In the genomic region with DNA sequence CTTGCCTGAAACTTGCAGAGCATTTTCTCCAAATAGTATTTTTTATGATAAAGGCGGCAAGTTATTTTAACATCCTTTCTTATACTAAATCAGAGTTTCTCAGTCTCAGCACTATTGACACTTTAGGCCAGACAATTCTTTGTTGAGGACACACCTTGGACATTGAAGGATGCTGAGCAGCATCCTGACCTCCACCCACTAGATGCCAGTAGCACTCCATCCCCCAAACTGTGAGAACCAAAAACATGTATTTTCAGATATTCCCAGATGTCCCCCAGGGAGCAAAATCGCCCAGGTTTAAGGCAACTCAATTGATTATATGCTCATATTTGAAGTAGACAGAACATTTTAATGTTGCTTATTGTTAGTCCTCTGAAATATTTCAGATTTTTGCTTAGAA, we compare ENCODE assay signal across 3 cellular contexts.
TF ChIP-seq lines count a peak whose summit lies in the region.

No MANE protein-coding gene starts in this region.

TF ChIP-seq in SK-N-SH, 30 proteins besides CTCF, POLR2A, EP300 and RAD21:
- TF ChIP-seq NFIC (IDR thresholded peaks at IDR 0.05; ENCODE audit: borderline replicate concordance) (no peak), TAF1 (IDR thresholded peaks at IDR 0.05; ENCODE audit: borderline replicate concordance, low read depth, low read length) (no peak), GATA2 (CRISPR knock-in tag; IDR thresholded peaks at IDR 0.05) (no peak), GABPA (IDR thresholded peaks at IDR 0.05; ENCODE audit: low read depth) (no peak), RCOR1 (IDR thresholded peaks at IDR 0.05; ENCODE audit: low read length) (no peak), FOSL2 (IDR thresholded peaks at IDR 0.05; ENCODE audit: borderline replicate concordance, low read depth) (no peak), FOXJ3 (CRISPR knock-in tag; IDR thresholded peaks at IDR 0.05) (no peak), POLR2AphosphoS5 (IDR thresholded peaks at IDR 0.05; ENCODE audit: low read depth, low read length) (no peak), YY1 (IDR thresholded peaks at IDR 0.05; ENCODE audit: low read depth) (no peak), MEF2A (IDR thresholded peaks at IDR 0.05; ENCODE audit: borderline replicate concordance, low read depth) (no peak), MXI1 (IDR thresholded peaks at IDR 0.05; ENCODE audit: low read depth, low read length) (no peak), RXRA (IDR thresholded peaks at IDR 0.05; ENCODE audit: borderline replicate concordance, low read depth) (no peak), ELF1 (IDR thresholded peaks at IDR 0.05) (no peak)
- TF ChIP-seq, protein P1, sequence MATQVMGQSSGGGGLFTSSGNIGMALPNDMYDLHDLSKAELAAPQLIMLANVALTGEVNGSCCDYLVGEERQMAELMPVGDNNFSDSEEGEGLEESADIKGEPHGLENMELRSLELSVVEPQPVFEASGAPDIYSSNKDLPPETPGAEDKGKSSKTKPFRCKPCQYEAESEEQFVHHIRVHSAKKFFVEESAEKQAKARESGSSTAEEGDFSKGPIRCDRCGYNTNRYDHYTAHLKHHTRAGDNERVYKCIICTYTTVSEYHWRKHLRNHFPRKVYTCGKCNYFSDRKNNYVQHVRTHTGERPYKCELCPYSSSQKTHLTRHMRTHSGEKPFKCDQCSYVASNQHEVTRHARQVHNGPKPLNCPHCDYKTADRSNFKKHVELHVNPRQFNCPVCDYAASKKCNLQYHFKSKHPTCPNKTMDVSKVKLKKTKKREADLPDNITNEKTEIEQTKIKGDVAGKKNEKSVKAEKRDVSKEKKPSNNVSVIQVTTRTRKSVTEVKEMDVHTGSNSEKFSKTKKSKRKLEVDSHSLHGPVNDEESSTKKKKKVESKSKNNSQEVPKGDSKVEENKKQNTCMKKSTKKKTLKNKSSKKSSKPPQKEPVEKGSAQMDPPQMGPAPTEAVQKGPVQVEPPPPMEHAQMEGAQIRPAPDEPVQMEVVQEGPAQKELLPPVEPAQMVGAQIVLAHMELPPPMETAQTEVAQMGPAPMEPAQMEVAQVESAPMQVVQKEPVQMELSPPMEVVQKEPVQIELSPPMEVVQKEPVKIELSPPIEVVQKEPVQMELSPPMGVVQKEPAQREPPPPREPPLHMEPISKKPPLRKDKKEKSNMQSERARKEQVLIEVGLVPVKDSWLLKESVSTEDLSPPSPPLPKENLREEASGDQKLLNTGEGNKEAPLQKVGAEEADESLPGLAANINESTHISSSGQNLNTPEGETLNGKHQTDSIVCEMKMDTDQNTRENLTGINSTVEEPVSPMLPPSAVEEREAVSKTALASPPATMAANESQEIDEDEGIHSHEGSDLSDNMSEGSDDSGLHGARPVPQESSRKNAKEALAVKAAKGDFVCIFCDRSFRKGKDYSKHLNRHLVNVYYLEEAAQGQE (IDR thresholded peaks at IDR 0.05; ENCODE audit: low read depth, low read length): no peak
- TF ChIP-seq, protein P2, sequence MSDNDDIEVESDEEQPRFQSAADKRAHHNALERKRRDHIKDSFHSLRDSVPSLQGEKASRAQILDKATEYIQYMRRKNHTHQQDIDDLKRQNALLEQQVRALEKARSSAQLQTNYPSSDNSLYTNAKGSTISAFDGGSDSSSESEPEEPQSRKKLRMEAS (IDR thresholded peaks at IDR 0.05; ENCODE audit: low read depth): no peak

TF ChIP-seq in SK-N-SH treated with all-trans-retinoic acid at 6 μM for 48 hours, 23 proteins besides CTCF, POLR2A, EP300 and RAD21:
- TF ChIP-seq OSR1 (CRISPR knock-in tag; IDR thresholded peaks at IDR 0.05) (no peak), ZNF70 (CRISPR knock-in tag; IDR thresholded peaks at IDR 0.05) (no peak), SNAI2 (CRISPR knock-in tag; IDR thresholded peaks at IDR 0.05) (no peak), CSDC2 (CRISPR knock-in tag; IDR thresholded peaks at IDR 0.05) (no peak), BACH2 (CRISPR knock-in tag; IDR thresholded peaks at IDR 0.05; ENCODE audit: borderline replicate concordance) (no peak)

TF ChIP-seq in GM12878, 131 proteins besides CTCF, POLR2A, EP300 and RAD21:
- TF ChIP-seq, protein P3, sequence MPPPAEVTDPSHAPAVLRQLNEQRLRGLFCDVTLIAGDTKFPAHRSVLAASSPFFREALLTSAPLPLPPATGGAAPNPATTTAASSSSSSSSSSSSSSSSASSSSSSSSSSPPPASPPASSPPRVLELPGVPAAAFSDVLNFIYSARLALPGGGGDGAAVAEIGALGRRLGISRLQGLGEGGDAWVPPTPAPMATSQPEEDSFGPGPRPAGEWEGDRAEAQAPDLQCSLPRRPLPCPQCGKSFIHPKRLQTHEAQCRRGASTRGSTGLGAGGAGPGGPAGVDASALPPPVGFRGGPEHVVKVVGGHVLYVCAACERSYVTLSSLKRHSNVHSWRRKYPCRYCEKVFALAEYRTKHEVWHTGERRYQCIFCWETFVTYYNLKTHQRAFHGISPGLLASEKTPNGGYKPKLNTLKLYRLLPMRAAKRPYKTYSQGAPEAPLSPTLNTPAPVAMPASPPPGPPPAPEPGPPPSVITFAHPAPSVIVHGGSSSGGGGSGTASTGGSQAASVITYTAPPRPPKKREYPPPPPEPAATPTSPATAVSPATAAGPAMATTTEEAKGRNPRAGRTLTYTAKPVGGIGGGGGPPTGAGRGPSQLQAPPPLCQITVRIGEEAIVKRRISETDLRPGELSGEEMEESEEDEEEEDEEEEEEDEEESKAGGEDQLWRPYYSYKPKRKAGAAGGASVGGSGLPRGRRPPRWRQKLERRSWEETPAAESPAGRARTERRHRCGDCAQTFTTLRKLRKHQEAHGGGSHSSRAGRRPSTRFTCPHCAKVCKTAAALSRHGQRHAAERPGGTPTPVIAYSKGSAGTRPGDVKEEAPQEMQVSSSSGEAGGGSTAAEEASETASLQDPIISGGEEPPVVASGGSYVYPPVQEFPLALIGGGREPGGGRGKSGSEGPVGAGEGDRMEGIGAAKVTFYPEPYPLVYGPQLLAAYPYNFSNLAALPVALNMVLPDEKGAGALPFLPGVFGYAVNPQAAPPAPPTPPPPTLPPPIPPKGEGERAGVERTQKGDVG (CRISPR knock-in tag; IDR thresholded peaks at IDR 0.05): no peak
- TF ChIP-seq, protein P4, sequence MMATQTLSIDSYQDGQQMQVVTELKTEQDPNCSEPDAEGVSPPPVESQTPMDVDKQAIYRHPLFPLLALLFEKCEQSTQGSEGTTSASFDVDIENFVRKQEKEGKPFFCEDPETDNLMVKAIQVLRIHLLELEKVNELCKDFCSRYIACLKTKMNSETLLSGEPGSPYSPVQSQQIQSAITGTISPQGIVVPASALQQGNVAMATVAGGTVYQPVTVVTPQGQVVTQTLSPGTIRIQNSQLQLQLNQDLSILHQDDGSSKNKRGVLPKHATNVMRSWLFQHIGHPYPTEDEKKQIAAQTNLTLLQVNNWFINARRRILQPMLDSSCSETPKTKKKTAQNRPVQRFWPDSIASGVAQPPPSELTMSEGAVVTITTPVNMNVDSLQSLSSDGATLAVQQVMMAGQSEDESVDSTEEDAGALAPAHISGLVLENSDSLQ (IDR thresholded peaks at IDR 0.05): no peak
- TF ChIP-seq, protein P5, sequence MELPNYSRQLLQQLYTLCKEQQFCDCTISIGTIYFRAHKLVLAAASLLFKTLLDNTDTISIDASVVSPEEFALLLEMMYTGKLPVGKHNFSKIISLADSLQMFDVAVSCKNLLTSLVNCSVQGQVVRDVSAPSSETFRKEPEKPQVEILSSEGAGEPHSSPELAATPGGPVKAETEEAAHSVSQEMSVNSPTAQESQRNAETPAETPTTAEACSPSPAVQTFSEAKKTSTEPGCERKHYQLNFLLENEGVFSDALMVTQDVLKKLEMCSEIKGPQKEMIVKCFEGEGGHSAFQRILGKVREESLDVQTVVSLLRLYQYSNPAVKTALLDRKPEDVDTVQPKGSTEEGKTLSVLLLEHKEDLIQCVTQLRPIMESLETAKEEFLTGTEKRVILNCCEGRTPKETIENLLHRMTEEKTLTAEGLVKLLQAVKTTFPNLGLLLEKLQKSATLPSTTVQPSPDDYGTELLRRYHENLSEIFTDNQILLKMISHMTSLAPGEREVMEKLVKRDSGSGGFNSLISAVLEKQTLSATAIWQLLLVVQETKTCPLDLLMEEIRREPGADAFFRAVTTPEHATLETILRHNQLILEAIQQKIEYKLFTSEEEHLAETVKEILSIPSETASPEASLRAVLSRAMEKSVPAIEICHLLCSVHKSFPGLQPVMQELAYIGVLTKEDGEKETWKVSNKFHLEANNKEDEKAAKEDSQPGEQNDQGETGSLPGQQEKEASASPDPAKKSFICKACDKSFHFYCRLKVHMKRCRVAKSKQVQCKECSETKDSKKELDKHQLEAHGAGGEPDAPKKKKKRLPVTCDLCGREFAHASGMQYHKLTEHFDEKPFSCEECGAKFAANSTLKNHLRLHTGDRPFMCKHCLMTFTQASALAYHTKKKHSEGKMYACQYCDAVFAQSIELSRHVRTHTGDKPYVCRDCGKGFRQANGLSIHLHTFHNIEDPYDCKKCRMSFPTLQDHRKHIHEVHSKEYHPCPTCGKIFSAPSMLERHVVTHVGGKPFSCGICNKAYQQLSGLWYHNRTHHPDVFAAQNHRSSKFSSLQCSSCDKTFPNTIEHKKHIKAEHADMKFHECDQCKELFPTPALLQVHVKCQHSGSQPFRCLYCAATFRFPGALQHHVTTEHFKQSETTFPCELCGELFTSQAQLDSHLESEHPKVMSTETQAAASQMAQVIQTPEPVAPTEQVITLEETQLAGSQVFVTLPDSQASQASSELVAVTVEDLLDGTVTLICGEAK (IDR thresholded peaks at IDR 0.05; ENCODE audit: borderline replicate concordance): no peak
